15 cellular contexts compared by ENCODE assay signal in the genomic region with DNA sequence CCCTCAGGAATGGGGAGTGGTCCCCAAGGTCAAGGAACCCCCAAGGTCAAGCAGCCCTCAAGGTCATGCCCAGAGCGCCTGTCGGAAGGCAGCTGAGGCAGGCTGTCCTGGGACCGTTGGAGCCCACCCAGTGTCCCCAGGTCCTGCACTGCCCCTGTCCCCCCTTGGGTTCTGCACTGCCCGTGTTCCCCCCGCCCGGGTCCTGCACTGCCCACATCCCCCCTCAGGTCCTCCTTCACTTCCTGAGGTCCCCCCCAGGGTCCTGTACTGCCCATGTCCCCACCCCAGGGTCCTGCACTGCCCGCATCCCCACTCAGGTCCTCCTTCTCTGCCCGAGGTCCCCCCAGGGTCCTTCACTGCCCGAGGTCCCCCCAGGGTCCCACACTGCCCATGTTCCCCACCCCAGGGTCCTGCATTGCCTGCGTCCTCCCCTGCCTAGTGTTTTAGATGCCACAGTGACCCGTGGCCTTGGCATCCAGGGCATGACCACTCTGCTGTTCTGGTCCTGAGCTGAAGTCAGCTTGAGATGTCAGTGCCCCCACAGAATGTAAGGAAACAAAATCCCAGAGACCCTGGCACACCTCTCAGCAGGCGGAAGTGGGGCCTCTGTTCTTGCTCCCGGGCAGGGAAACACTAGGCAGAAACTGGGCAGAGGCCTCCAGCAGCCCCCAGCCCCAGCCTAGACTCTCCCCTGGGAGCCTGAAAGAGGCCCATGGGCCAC.
DNase-seq lines count a peak whose midpoint lies in the region; ATAC-seq and TF ChIP-seq lines count a peak whose summit lies in the region.
"Had no signal": no experiment of that assay in that cellular context is flagged by ENCODE, and none has a peak within 500 bp of the region (broad histone marks: within the 10 kb centered on the region; RNA-seq: fewer than 3 reads in every experiment).

No MANE protein-coding gene starts in this region.

- WGBS in sigmoid colon, 2 donors, result 85 to 89% methylated on average over 13 of the region's 13 CpGs

- no peak for TF ChIP-seq EP300 in sigmoid colon (IDR thresholded peaks at IDR 0.05)

- H3K9me3 Mint-ChIP-seq in Calu3 (ENCODE audit: low read depth, unreplicated experiment), result peaks cover 12% of the 10 kb centered on the region

- H3K4me3 ChIP-seq in Peyer's patch, result no peak overlapping the region
- no peak overlapping the region for H3K4me3 ChIP-seq in sigmoid colon
- H3K4me3 ChIP-seq: A549, adrenal gland, BLaER1 had no signal

- no peaks in the 10 kb centered on the region for H3K36me3 ChIP-seq in Peyer's patch
- H3K36me3 ChIP-seq in sigmoid colon, result no peaks in the 10 kb centered on the region
- H3K36me3 ChIP-seq: adrenal gland, BLaER1 had no signal

- BruUV-seq in Calu3 (replicated peaks; lab: Mats Ljungman, UMichigan), result no TSS peak

- H3K27ac Mint-ChIP-seq in Calu3 (ENCODE audit: unreplicated experiment), result no peak overlapping the region
- H3K27ac Mint-ChIP-seq: IgD-negative memory B cell had no signal

- H3K27ac ChIP-seq in Peyer's patch, result no peak overlapping the region
- H3K27ac ChIP-seq in sigmoid colon, result no peak overlapping the region
- H3K27ac ChIP-seq: A549, adrenal gland, BLaER1 had no signal

- no peaks in the 10 kb centered on the region for H3K9me3 ChIP-seq in Peyer's patch
- no peaks in the 10 kb centered on the region for H3K9me3 ChIP-seq in sigmoid colon
- H3K9me3 ChIP-seq: A549, adrenal gland, BLaER1 had no signal

- no peak for TF ChIP-seq CTCF in Peyer's patch (IDR thresholded peaks at IDR 0.05)
- TF ChIP-seq CTCF in sigmoid colon (IDR thresholded peaks at IDR 0.05), result no peak
- no peak for TF ChIP-seq CTCF in Calu3 (IDR thresholded peaks at IDR 0.05; ENCODE audit: unreplicated experiment)

- TF ChIP-seq POLR2A in Peyer's patch (IDR thresholded peaks at IDR 0.05) (no peak), sigmoid colon (IDR thresholded peaks at IDR 0.05) (no peak)

- CTCF ChIA-PET in Calu3 (lab: Charles Lee), result no interaction called here

- H3K4me1 Mint-ChIP-seq in Calu3 (ENCODE audit: low read depth, unreplicated experiment), result no peaks in the 10 kb centered on the region
- H3K4me1 Mint-ChIP-seq: IgD-negative memory B cell had no signal

- no peaks in the 10 kb centered on the region for H3K36me3 Mint-ChIP-seq in Calu3 (ENCODE audit: insufficient read depth, unreplicated experiment)
- H3K36me3 Mint-ChIP-seq: IgD-negative memory B cell had no signal

- no peaks in the 10 kb centered on the region for H3K27me3 Mint-ChIP-seq in Calu3 (ENCODE audit: unreplicated experiment)

- no peak overlapping the region for H3K4me3 Mint-ChIP-seq in Calu3 (ENCODE audit: low read depth, unreplicated experiment)

- H3K4me1 ChIP-seq in Peyer's patch, result no peaks in the 10 kb centered on the region
- no peaks in the 10 kb centered on the region for H3K4me1 ChIP-seq in sigmoid colon
- H3K4me1 ChIP-seq: A549, adrenal gland, BLaER1 had no signal

- intact Hi-C loops in sigmoid colon (cut with DNase I) (no loop called here), Calu3 (cut with micrococcal nuclease; ENCODE audit: unreplicated experiment) (no loop called here)

- no peak for ATAC-seq in HG02981 (IDR thresholded peaks at IDR 0.05; ENCODE audit: unreplicated experiment)
- no peak for ATAC-seq in HG02884 (IDR thresholded peaks at IDR 0.05; ENCODE audit: unreplicated experiment)
- ATAC-seq: A549 had no signal

- H3K27me3 ChIP-seq in Peyer's patch (no peaks in the 10 kb centered on the region), sigmoid colon (peaks cover 4 to 18% (median 5%) of the 10 kb centered on the region in 3 donors)
- H3K27me3 ChIP-seq: adrenal gland had no signal

- peak; percentile 40 for DNase-seq in activated CD8-positive, alpha-beta memory T cell treated with anti-CD3 and anti-CD28 coated beads for 24 hours
- DNase-seq in activated CD8-positive, alpha-beta memory T cell treated with anti-CD3 and anti-CD28 coated beads, Interleukin-2, amount 50 U/mL, for 4 hours, result no peak
- DNase-seq in Peyer's patch, result peak; percentile 5 to 34 (median 17)
- DNase-seq in iPS-NIHi7 (ENCODE audit: extremely low spot score), result peak; percentile 9
- peak; percentile 58 for DNase-seq in sigmoid colon
- DNase-seq in Calu3, result no peak
- DNase-seq: EL, mammary epithelial cell, NCI-H524 had no signal

Comparison
In these comparisons a context has a peak if more than half of its experiments do, and no peak if none do; other contexts are left out.
1. DNase-seq: peak in activated CD8-positive, alpha-beta memory T cell treated with anti-CD3 and anti-CD28 coated beads for 24 hours (single experiment), Peyer's patch (3 of 3), iPS-NIHi7 (single experiment) and sigmoid colon (single experiment); none in activated CD8-positive, alpha-beta memory T cell treated with anti-CD3 and anti-CD28 coated beads, Interleukin-2, amount 50 U/mL, for 4 hours (single experiment) and Calu3 (single experiment).